8 cellular contexts compared by ENCODE assay signal in genomic region chr7:11831727-11832495, GRCh38. TPM values are rescaled to one million over a fixed set of nuclear protein-coding genes. Genes with fewer than 3 reads are reported as not detected.
DNase-seq lines count a peak whose midpoint lies in the region; ATAC-seq, FAIRE-seq and TF ChIP-seq lines count a peak whose summit lies in the region.

A gene with protein sequence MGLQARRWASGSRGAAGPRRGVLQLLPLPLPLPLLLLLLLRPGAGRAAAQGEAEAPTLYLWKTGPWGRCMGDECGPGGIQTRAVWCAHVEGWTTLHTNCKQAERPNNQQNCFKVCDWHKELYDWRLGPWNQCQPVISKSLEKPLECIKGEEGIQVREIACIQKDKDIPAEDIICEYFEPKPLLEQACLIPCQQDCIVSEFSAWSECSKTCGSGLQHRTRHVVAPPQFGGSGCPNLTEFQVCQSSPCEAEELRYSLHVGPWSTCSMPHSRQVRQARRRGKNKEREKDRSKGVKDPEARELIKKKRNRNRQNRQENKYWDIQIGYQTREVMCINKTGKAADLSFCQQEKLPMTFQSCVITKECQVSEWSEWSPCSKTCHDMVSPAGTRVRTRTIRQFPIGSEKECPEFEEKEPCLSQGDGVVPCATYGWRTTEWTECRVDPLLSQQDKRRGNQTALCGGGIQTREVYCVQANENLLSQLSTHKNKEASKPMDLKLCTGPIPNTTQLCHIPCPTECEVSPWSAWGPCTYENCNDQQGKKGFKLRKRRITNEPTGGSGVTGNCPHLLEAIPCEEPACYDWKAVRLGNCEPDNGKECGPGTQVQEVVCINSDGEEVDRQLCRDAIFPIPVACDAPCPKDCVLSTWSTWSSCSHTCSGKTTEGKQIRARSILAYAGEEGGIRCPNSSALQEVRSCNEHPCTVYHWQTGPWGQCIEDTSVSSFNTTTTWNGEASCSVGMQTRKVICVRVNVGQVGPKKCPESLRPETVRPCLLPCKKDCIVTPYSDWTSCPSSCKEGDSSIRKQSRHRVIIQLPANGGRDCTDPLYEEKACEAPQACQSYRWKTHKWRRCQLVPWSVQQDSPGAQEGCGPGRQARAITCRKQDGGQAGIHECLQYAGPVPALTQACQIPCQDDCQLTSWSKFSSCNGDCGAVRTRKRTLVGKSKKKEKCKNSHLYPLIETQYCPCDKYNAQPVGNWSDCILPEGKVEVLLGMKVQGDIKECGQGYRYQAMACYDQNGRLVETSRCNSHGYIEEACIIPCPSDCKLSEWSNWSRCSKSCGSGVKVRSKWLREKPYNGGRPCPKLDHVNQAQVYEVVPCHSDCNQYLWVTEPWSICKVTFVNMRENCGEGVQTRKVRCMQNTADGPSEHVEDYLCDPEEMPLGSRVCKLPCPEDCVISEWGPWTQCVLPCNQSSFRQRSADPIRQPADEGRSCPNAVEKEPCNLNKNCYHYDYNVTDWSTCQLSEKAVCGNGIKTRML (N-terminal part only) (minus strand): TSS chr7:11832198. CDS start chr7:11831946, 252 bp downstream.

- H3K4me1 ChIP-seq in right lobe of liver (no peaks in the 10 kb centered on the region), stomach smooth muscle (ENCODE audit: control insufficient read depth, insufficient read depth, low read length) (no peaks in the 10 kb centered on the region)

- H3K9me3 ChIP-seq in right lobe of liver = no peaks in the 10 kb centered on the region
- H3K9me3 ChIP-seq in stomach smooth muscle (ENCODE audit: control insufficient read depth in 2 of 2, low read length in 2 of 2) = no peaks in the 10 kb centered on the region

- intact Hi-C loops in dorsolateral prefrontal cortex (cut with DNase I) = loop anchor here (5.0 to 10.0 kb wide), 3 partner anchors 407 to 663 kb away; no protein-coding TSS in a partner anchor
- intact Hi-C loops in right lobe of liver (cut with DNase I) = no loop called here

- H3K36me3 ChIP-seq in right lobe of liver (no peaks in the 10 kb centered on the region), stomach smooth muscle (ENCODE audit: control insufficient read depth in 2 of 2, insufficient read depth in 2 of 2, low read length in 2 of 2) (no peaks in the 10 kb centered on the region)

- H3K4me3 ChIP-seq in AG04449 (ENCODE audit: low read depth, low read length) (peak within 1 kb of the TSS; percentile 50), dorsolateral prefrontal cortex (peak within 1 kb of the TSS; percentile 43 to 84 (median 68)), right lobe of liver (peak within 1 kb of the TSS; percentile 50 to 64 (median 53)), stomach smooth muscle (ENCODE audit: low read length in 2 of 2) (peak within 1 kb of the TSS; percentile 74 to 86)

- peak; percentile 71 for ATAC-seq in GM18498 (IDR thresholded peaks at IDR 0.05; ENCODE audit: unreplicated experiment)
- peak; percentile 92 to 97 (median 96) for ATAC-seq in right lobe of liver
- no peak for ATAC-seq in HG03457 (IDR thresholded peaks at IDR 0.05; ENCODE audit: unreplicated experiment)

- CTCF ChIA-PET in AG04449 (lab: Yijun Ruan, JAX) = interaction anchor here (0.8 kb wide), 1 partner anchor 8 kb away, joined by 3 read pairs; no protein-coding TSS in a partner anchor
- CTCF ChIA-PET in RWPE1 (lab: Yijun Ruan, JAX) = interaction anchor here (0.6 kb wide), 2 partner anchors 490 to 760 kb away, joined by 3 to 4 read pairs; no protein-coding TSS in a partner anchor

- WGBS in right lobe of liver (ENCODE audit: insufficient coverage, low coverage, low lambda C conversion rate, missing lambda C conversion rate) = 6% methylated on average over 29 of the region's 62 CpGs

- H3K9ac ChIP-seq in stomach smooth muscle (ENCODE audit: low read length in 2 of 2) = peak within 1 kb of the TSS; percentile 34 to 43

- TF ChIP-seq CTCF in AG04449 (IDR thresholded peaks at IDR 0.05; ENCODE audit: insufficient read depth, low read length, missing control alignments) (no peak), RWPE1 (conservative IDR thresholded peaks at IDR 0.05; ENCODE audit: low read depth) (no peak), dorsolateral prefrontal cortex (IDR thresholded peaks at IDR 0.05 in 54 of 56, conservative IDR thresholded peaks at IDR 0.05 in 2 of 56; ENCODE audit: low read depth in 1 of 56, partially characterized antibody in 56 of 56) (peak in 16 of 56 donors; percentile 4 to 46 (median 17)), right lobe of liver (IDR thresholded peaks at IDR 0.05) (peak in 3 of 4 donors; percentile 25 to 31 (median 29))

- no peak for FAIRE-seq in HTR-8/SVneo (lab: Jason Lieb, UNC)

- H3K27me3 ChIP-seq in dorsolateral prefrontal cortex (no peaks in the 10 kb centered on the region), right lobe of liver (no peaks in the 10 kb centered on the region), stomach smooth muscle (ENCODE audit: control insufficient read depth in 1 of 2, insufficient read depth in 2 of 2, low read length in 2 of 2) (no peaks in the 10 kb centered on the region)

- no peak for TF ChIP-seq POLR2A in right lobe of liver (IDR thresholded peaks at IDR 0.05)

- POLR2A ChIA-PET in AG04449 (lab: Yijun Ruan, JAX) (no interaction called here), RWPE1 (lab: Yijun Ruan, JAX; ENCODE audit: low non-redundant PET) (no interaction called here)

- H3K27ac ChIP-seq in RWPE1 (no peak within 1 kb of the TSS), dorsolateral prefrontal cortex (peak within 1 kb of the TSS in 52 of 59 donors; percentile 3 to 84 (median 66)), right lobe of liver (peak within 1 kb of the TSS; percentile 15 to 55 (median 30)), stomach smooth muscle (ENCODE audit: low read length) (no peak within 1 kb of the TSS)

- DNase-seq in AG04449 (ENCODE audit: low read depth, low spot score) (no peak), HTR-8/SVneo (ENCODE audit: insufficient read length, low spot score) (peak; percentile 36), RWPE1 (ENCODE audit: low spot score) (peak; percentile 3), dorsolateral prefrontal cortex (peak in 6 of 10 donors; percentile 22 to 74 (median 37)), right lobe of liver (peak; percentile 64 to 68 (median 67))

RNA-seq across cellular contexts. Expression of the gene that starts here (rescaled TPM):
- total RNA-seq in dorsolateral prefrontal cortex = 10 to 100 TPM in 88 of 120 experiments, 1 to 10 TPM in 32; 6.6 to 25.9 (median 12.9) TPM
- total RNA-seq in right lobe of liver = 1 to 10 TPM; 1.1 to 2.5 (median 1.4) TPM

Comparison
In these comparisons a context has a peak if more than half of its experiments do, and no peak if none do; other contexts are left out.
1. CTCF ChIP-seq: peak in right lobe of liver (3 of 4); none in AG04449 (single experiment) and RWPE1 (single experiment).
2. H3K27ac ChIP-seq: peak in dorsolateral prefrontal cortex (52 of 59) and right lobe of liver (3 of 3); none in RWPE1 (single experiment) and stomach smooth muscle (single experiment).
3. intact Hi-C loops: an anchor here in dorsolateral prefrontal cortex (5.0 to 10.0 kb wide); none called in right lobe of liver.
4. Peak in every context shown above with its lines, with median percentiles within 50 percentile points of each other: H3K4me3 ChIP-seq.